12 cellular contexts compared by ENCODE assay signal in genomic region chr5:59357421-59357977, GRCh38.
DNase-seq lines count a peak whose midpoint lies in the region; ATAC-seq and TF ChIP-seq lines count a peak whose summit lies in the region.
"Had no signal": no experiment of that assay in that cellular context is flagged by ENCODE, and none has a peak within 500 bp of the region (broad histone marks: within the 10 kb centered on the region; RNA-seq: fewer than 3 reads in every experiment).

No MANE protein-coding gene starts in this region.

- peak overlapping the region; percentile 77 to 89 (median 86) for H3K4me3 Mint-ChIP-seq in immature natural killer cell
- H3K4me3 Mint-ChIP-seq: activated naive CD8-positive, alpha-beta T cell treated with anti-CD3 and anti-CD28 coated beads, Interleukin-2, amount 10 ng/mL, durations not matched to agents 7 days and 5 days; stimulated activated effector memory CD8-positive, alpha-beta T cell treated with anti-CD3 and anti-CD28 coated beads, Interleukin-12 subunit alpha, Interleukin-12 subunit beta, amount 100 ng/mL, for 72 hours had no signal

- H3K27me3 Mint-ChIP-seq in immature natural killer cell (ENCODE audit: low read depth in 3 of 3), result peaks cover 10 to 20% (median 14%) of the 10 kb centered on the region in 3 donors

- no peaks in the 10 kb centered on the region for H3K36me3 ChIP-seq in WERI-Rb-1

- H3K4me1 Mint-ChIP-seq in immature natural killer cell, result peaks cover 55 to 57% of the 10 kb centered on the region in 2 donors
- H3K4me1 Mint-ChIP-seq: activated naive CD8-positive, alpha-beta T cell treated with anti-CD3 and anti-CD28 coated beads, Interleukin-2, amount 10 ng/mL, durations not matched to agents 7 days and 5 days; stimulated activated effector memory CD8-positive, alpha-beta T cell treated with anti-CD3 and anti-CD28 coated beads, Interleukin-12 subunit alpha, Interleukin-12 subunit beta, amount 100 ng/mL, for 72 hours had no signal

- peak; percentile 49 for DNase-seq in MV-4-11 (lab: John Stamatoyannopoulos, UW)
- peak; percentile 48 for DNase-seq in WERI-Rb-1
- peak; percentile 44 to 54 (median 46) for DNase-seq in immature natural killer cell
- no peak for DNase-seq in sciatic nerve (ENCODE audit: low spot score)
- no peak for DNase-seq in dedifferentiated amniotic fluid mesenchymal stem cell (ENCODE audit: extremely low spot score)
- DNase-seq in activated T-cell treated with anti-CD3 and anti-CD28 coated beads for 4 hours, result no peak
- no peak for DNase-seq in stimulated activated naive CD4-positive, alpha-beta T cell treated with Interleukin-2 at 50 U/mL for 16 hours (lab: John Stamatoyannopoulos, UW)
- DNase-seq: activated CD4-positive, alpha-beta T cell treated with anti-CD3 and anti-CD28 coated beads, Interleukin-2, amount 50 U/mL, for 1 hour; activated naive CD8-positive, alpha-beta T cell treated with anti-CD3 and anti-CD28 coated beads, Interleukin-2, amount 10 ng/mL, durations not matched to agents 7 days and 5 days; stimulated activated CD4-positive, alpha-beta T cell treated with anti-CD3 and anti-CD28 coated beads, Interleukin-12 subunit alpha, Interleukin-12 subunit beta, amount 100 ng/mL, for 4 hours had no signal

- H3K27me3 ChIP-seq in WERI-Rb-1 (ENCODE audit: insufficient read depth, low read depth, severe bottlenecking), result no peaks in the 10 kb centered on the region

- H3K27ac ChIP-seq in WERI-Rb-1, result peak overlapping the region; percentile 44

- ATAC-seq in sciatic nerve, result peak; percentile 64
- no peak for ATAC-seq in GM18502 (IDR thresholded peaks at IDR 0.05; ENCODE audit: poor library complexity, unreplicated experiment)

- peak overlapping the region; percentile 86 to 95 (median 94) for H3K27ac Mint-ChIP-seq in immature natural killer cell
- H3K27ac Mint-ChIP-seq: activated naive CD8-positive, alpha-beta T cell treated with anti-CD3 and anti-CD28 coated beads, Interleukin-2, amount 10 ng/mL, durations not matched to agents 7 days and 5 days; stimulated activated effector memory CD8-positive, alpha-beta T cell treated with anti-CD3 and anti-CD28 coated beads, Interleukin-12 subunit alpha, Interleukin-12 subunit beta, amount 100 ng/mL, for 72 hours had no signal

- intact Hi-C loops in sciatic nerve (cut with DNase I), result no loop called here

- no peaks in the 10 kb centered on the region for H3K9me3 ChIP-seq in WERI-Rb-1 (ENCODE audit: severe bottlenecking)

- H3K36me3 Mint-ChIP-seq in immature natural killer cell, result no peaks in the 10 kb centered on the region
- H3K36me3 Mint-ChIP-seq: activated naive CD8-positive, alpha-beta T cell treated with anti-CD3 and anti-CD28 coated beads, Interleukin-2, amount 10 ng/mL, durations not matched to agents 7 days and 5 days; stimulated activated effector memory CD8-positive, alpha-beta T cell treated with anti-CD3 and anti-CD28 coated beads, Interleukin-12 subunit alpha, Interleukin-12 subunit beta, amount 100 ng/mL, for 72 hours had no signal

- TF ChIP-seq CTCF in WERI-Rb-1 (IDR thresholded peaks at IDR 0.05; ENCODE audit: low read depth, low read length), result no peak

- H3K4me3 ChIP-seq in WERI-Rb-1 (ENCODE audit: low read depth, low read length), result no peak overlapping the region

- H3K9me3 Mint-ChIP-seq in immature natural killer cell, result no peaks in the 10 kb centered on the region
- H3K9me3 Mint-ChIP-seq: activated naive CD8-positive, alpha-beta T cell treated with anti-CD3 and anti-CD28 coated beads, Interleukin-2, amount 10 ng/mL, durations not matched to agents 7 days and 5 days; stimulated activated effector memory CD8-positive, alpha-beta T cell treated with anti-CD3 and anti-CD28 coated beads, Interleukin-12 subunit alpha, Interleukin-12 subunit beta, amount 100 ng/mL, for 72 hours had no signal

Comparison
In these comparisons a context has a peak if more than half of its experiments do, and no peak if none do; other contexts are left out.
1. DNase-seq: peak in MV-4-11 (single experiment), WERI-Rb-1 (single experiment) and immature natural killer cell (3 of 3); none in sciatic nerve (single experiment), dedifferentiated amniotic fluid mesenchymal stem cell (single experiment), activated T-cell treated with anti-CD3 and anti-CD28 coated beads for 4 hours (single experiment) and stimulated activated naive CD4-positive, alpha-beta T cell treated with Interleukin-2 at 50 U/mL for 16 hours (single experiment).